9 cellular contexts compared by ENCODE assay signal in the genomic region with DNA sequence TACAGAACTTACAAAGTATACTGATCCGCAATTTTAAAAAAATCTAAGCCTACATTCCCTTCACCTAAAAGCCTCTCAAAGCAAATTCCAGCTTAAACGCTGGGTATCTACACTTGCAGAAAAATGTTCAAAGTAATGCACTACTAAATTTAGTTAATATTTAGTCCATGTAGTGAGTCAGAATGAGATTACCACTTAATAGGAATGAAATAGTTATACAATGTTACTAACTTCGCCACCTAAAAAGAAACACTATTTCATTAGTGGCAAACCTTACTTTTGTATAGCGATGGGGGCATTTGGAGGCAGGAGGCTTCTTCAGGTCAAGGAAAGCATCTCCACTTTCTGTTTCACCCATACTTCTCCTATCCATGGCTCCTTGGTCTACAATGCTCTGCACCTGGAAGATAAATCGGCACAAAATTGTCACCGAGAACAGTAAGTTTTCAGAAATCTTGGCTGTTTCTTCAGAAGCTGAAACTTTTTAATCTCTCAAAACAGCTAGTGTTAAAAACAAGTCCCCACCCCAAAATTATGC. TPM values are rescaled to one million over a fixed set of nuclear protein-coding genes. Genes with fewer than 3 reads are reported as not detected.
DNase-seq lines count a peak whose midpoint lies in the region; ATAC-seq and TF ChIP-seq lines count a peak whose summit lies in the region.
"Had no signal": no experiment of that assay in that cellular context is flagged by ENCODE, and none has a peak within 500 bp of the region (broad histone marks: within the 10 kb centered on the region; RNA-seq: fewer than 3 reads in every experiment).

No MANE protein-coding gene starts in this region.

- no peaks in the 10 kb centered on the region for H3K9me3 ChIP-seq in left lung
- H3K9me3 ChIP-seq in tibial nerve: no peaks in the 10 kb centered on the region

- H3K27me3 ChIP-seq in left lung: no peaks in the 10 kb centered on the region
- H3K27me3 ChIP-seq in tibial nerve: no peaks in the 10 kb centered on the region

- no peak for DNase-seq in activated naive CD4-positive, alpha-beta T cell treated with anti-CD3 and anti-CD28 coated beads for 36 hours
- DNase-seq in activated naive CD4-positive, alpha-beta T cell (lab: John Stamatoyannopoulos, UW): no peak
- no peak for DNase-seq in activated naive CD4-positive, alpha-beta T cell treated with anti-CD3 and anti-CD28 coated beads, Interleukin-2, amount 50 U/mL, for 72 hours (ENCODE audit: low spot score in 2 of 2)
- DNase-seq in left lung (no peak), tibial nerve (ENCODE audit: low spot score in 2 of 2) (no peak), G401 (ENCODE audit: low spot score) (no peak), omental fat pad (ENCODE audit: low spot score) (no peak)
- DNase-seq: NCI-H1417 treated with DMSO at 0.1 percent for 48 hours had no signal

- H3K4me3 Mint-ChIP-seq in activated naive CD4-positive, alpha-beta T cell treated with anti-CD3 and anti-CD28 coated beads for 36 hours: peak overlapping the region; percentile 78

- TF ChIP-seq EP300 in tibial nerve (IDR thresholded peaks at IDR 0.05): no peak

- no peaks in the 10 kb centered on the region for H3K9me3 Mint-ChIP-seq in activated naive CD4-positive, alpha-beta T cell treated with anti-CD3 and anti-CD28 coated beads for 36 hours
- no peaks in the 10 kb centered on the region for H3K9me3 Mint-ChIP-seq in activated naive CD4-positive, alpha-beta T cell treated with anti-CD3 and anti-CD28 coated beads, Interleukin-2, amount 50 U/mL, for 72 hours

- no peak for TF ChIP-seq POLR2A in tibial nerve (IDR thresholded peaks at IDR 0.05)

- in situ Hi-C loops in G401 (cut with HindIII; ENCODE audit: low sequenced_read_pairs): no loop called here

- peak overlapping the region; percentile 56 to 83 for H3K4me3 ChIP-seq in left lung
- H3K4me3 ChIP-seq in tibial nerve: peak overlapping the region in 3 of 4 donors; percentile 54 to 90 (median 82)

- intact Hi-C loops in activated naive CD4-positive, alpha-beta T cell treated with anti-CD3 and anti-CD28 coated beads for 36 hours (cut with micrococcal nuclease): loop anchor here (2.0 kb wide), 1 partner anchor 142 kb away; a partner anchor contains a TSS
- intact Hi-C loops in left lung (cut with DNase I): no loop called here

- peaks cover 27% of the 10 kb centered on the region for H3K36me3 Mint-ChIP-seq in activated naive CD4-positive, alpha-beta T cell treated with anti-CD3 and anti-CD28 coated beads for 36 hours (ENCODE audit: low read depth)
- peaks cover 26 to 27% of the 10 kb centered on the region in 2 donors for H3K36me3 Mint-ChIP-seq in activated naive CD4-positive, alpha-beta T cell treated with anti-CD3 and anti-CD28 coated beads, Interleukin-2, amount 50 U/mL, for 72 hours

- 80 to 85% methylated on average over 6 of the region's 6 CpGs for WGBS in tibial nerve, 2 donors

- H3K27ac Mint-ChIP-seq in activated naive CD4-positive, alpha-beta T cell treated with anti-CD3 and anti-CD28 coated beads for 36 hours: peak overlapping the region; percentile 79
- H3K27ac Mint-ChIP-seq in activated naive CD4-positive, alpha-beta T cell treated with anti-CD3 and anti-CD28 coated beads, Interleukin-2, amount 50 U/mL, for 72 hours: peak overlapping the region; percentile 47 to 99

- CTCF ChIA-PET in activated naive CD4-positive, alpha-beta T cell treated with anti-CD3 and anti-CD28 coated beads for 36 hours (lab: Charles Lee): interaction anchor here (0.6 to 1.8 kb wide), 6 partner anchors 36 to 341 kb away, joined by 3 to 5 read pairs (median 4); no protein-coding TSS in a partner anchor

- peaks cover 49% of the 10 kb centered on the region for H3K4me1 Mint-ChIP-seq in activated naive CD4-positive, alpha-beta T cell treated with anti-CD3 and anti-CD28 coated beads for 36 hours (ENCODE audit: low read depth)

- H3K27ac ChIP-seq in left lung (peak overlapping the region; percentile 96 to 99), tibial nerve (peak overlapping the region in 2 of 4 donors; percentile 93 to 98)

- H3K4me1 ChIP-seq in left lung (peaks cover 16 to 32% of the 10 kb centered on the region in 2 donors), tibial nerve (peaks cover 0 to 50% (median 14%) of the 10 kb centered on the region in 4 donors)

- no peak for ATAC-seq in activated naive CD4-positive, alpha-beta T cell treated with anti-CD3 and anti-CD28 coated beads, Interleukin-2, amount 50 U/mL, for 72 hours
- ATAC-seq in left lung (no peak), GM21390 (IDR thresholded peaks at IDR 0.05; ENCODE audit: unreplicated experiment) (no peak), omental fat pad (ENCODE audit: low FRiP score) (no peak)

- TF ChIP-seq CTCF in left lung (IDR thresholded peaks at IDR 0.05): no peak
- TF ChIP-seq CTCF in tibial nerve (IDR thresholded peaks at IDR 0.05): no peak
- TF ChIP-seq CTCF in omental fat pad (IDR thresholded peaks at IDR 0.05): no peak

- no peaks in the 10 kb centered on the region for H3K27me3 Mint-ChIP-seq in activated naive CD4-positive, alpha-beta T cell treated with anti-CD3 and anti-CD28 coated beads for 36 hours (ENCODE audit: low read depth)

- H3K36me3 ChIP-seq in left lung (peaks cover 0 to 47% of the 10 kb centered on the region in 2 donors), tibial nerve (peaks cover 0 to 35% (median 0%) of the 10 kb centered on the region in 3 donors)

RNA-seq across cellular contexts. Expression of a gene that starts 1.2 kb away (rescaled TPM):
- 10 to 100 TPM; 28.1 to 29.0 TPM for total RNA-seq in activated naive CD4-positive, alpha-beta T cell treated with anti-CD3 and anti-CD28 coated beads for 36 hours
- 10 to 100 TPM; 36.5 to 49.5 TPM for total RNA-seq in activated naive CD4-positive, alpha-beta T cell treated with anti-CD3 and anti-CD28 coated beads, Interleukin-2, amount 50 U/mL, for 72 hours
- total RNA-seq in left lung: 10 to 100 TPM; 23.2 to 25.4 TPM
- 10 to 100 TPM; 14.4 to 31.8 (median 17.5) TPM for total RNA-seq in tibial nerve
- 10.2 and 16.8 TPM in 2 replicates for total RNA-seq in G401 (2014; rRNA removed; shearing (Covaris generic))
- 10 to 100 TPM in 3 of 4 donors, 1 to 10 TPM in 1; 9.5 to 20.5 (median 16.6) TPM for total RNA-seq in omental fat pad

RNA-seq across cellular contexts. Expression of a gene that starts 7.9 kb away (rescaled TPM):
- 100 to 1,000 TPM; 147 to 155 TPM for total RNA-seq in activated naive CD4-positive, alpha-beta T cell treated with anti-CD3 and anti-CD28 coated beads for 36 hours
- total RNA-seq in activated naive CD4-positive, alpha-beta T cell treated with anti-CD3 and anti-CD28 coated beads, Interleukin-2, amount 50 U/mL, for 72 hours: 100 to 1,000 TPM; 259 to 290 TPM
- total RNA-seq in left lung: 10 to 100 TPM; 27.6 to 39.6 TPM
- total RNA-seq in tibial nerve: 10 to 100 TPM; 30.4 to 66.9 (median 49.5) TPM
- total RNA-seq in G401 (2014; rRNA removed; shearing (Covaris generic)): 17.0 and 43.8 TPM in 2 replicates
- 10 to 100 TPM in 3 of 4 donors, 1 to 10 TPM in 1; 8.8 to 19.9 (median 18.8) TPM for total RNA-seq in omental fat pad
